In genomic region chr1:182331412-182331811, GRCh38 we compare ENCODE assay signal across 21 cellular contexts.
"Had no signal": no experiment of that assay in that cellular context is flagged by ENCODE, and none has a peak within 500 bp of the region (broad histone marks: within the 10 kb centered on the region; RNA-seq: fewer than 3 reads in every experiment).

No MANE protein-coding gene starts in this region.

- H3K4me1 Mint-ChIP-seq: activated naive CD4-positive, alpha-beta T cell treated with anti-CD3 and anti-CD28 coated beads, Interleukin-2, amount 50 U/mL, for 24 hours had no signal

- H3K36me3 ChIP-seq: breast epithelium, heart left ventricle, left ventricle myocardium inferior, prostate gland, right atrium auricular region, tibial artery, WERI-Rb-1 had no signal

- FAIRE-seq: astrocyte, urothelium cell line had no signal

- H3K27me3 Mint-ChIP-seq: activated naive CD4-positive, alpha-beta T cell treated with anti-CD3 and anti-CD28 coated beads, Interleukin-2, amount 50 U/mL, for 24 hours had no signal

- H3K27me3 ChIP-seq: breast epithelium, heart left ventricle, right atrium auricular region had no signal

- H3K4me3 Mint-ChIP-seq: activated naive CD4-positive, alpha-beta T cell treated with anti-CD3 and anti-CD28 coated beads, Interleukin-2, amount 50 U/mL, for 24 hours; neural crest cell had no signal

- ATAC-seq: heart left ventricle; stimulated activated naive CD8-positive, alpha-beta T cell treated with anti-CD3 and anti-CD28 coated beads, Interleukin-15, Interleukin-2, amounts not matched to agents 100 U/mL and 50 U/mL, for 24 hours had no signal

- H3K27ac Mint-ChIP-seq: activated naive CD4-positive, alpha-beta T cell treated with anti-CD3 and anti-CD28 coated beads, Interleukin-2, amount 50 U/mL, for 24 hours had no signal

- H3K27ac ChIP-seq: coronary artery, heart left ventricle, left ventricle myocardium inferior, prostate gland, right atrium auricular region, tibial artery, WERI-Rb-1 had no signal

- H3K36me3 Mint-ChIP-seq: activated naive CD4-positive, alpha-beta T cell treated with anti-CD3 and anti-CD28 coated beads, Interleukin-2, amount 50 U/mL, for 24 hours had no signal

- H3K9me3 ChIP-seq: breast epithelium, heart left ventricle, left ventricle myocardium inferior, prostate gland, right atrium auricular region, tibial artery had no signal

- H3K4me1 ChIP-seq: breast epithelium, prostate gland, right atrium auricular region, tibial artery had no signal

- H3K9me3 Mint-ChIP-seq: activated naive CD4-positive, alpha-beta T cell treated with anti-CD3 and anti-CD28 coated beads, Interleukin-2, amount 50 U/mL, for 24 hours; neural crest cell had no signal

- H3K4me3 ChIP-seq: breast epithelium, coronary artery, heart left ventricle, left ventricle myocardium inferior, prostate gland, right atrium auricular region, tibial artery had no signal

- DNase-seq: activated CD4-positive, alpha-beta T cell treated with anti-CD3 and anti-CD28 coated beads, Interleukin-2, amount 50 U/mL, for 4 hours; activated gamma-delta T cell; foreskin melanocyte; heart left ventricle; left ventricle myocardium inferior; mammary epithelial cell; stimulated activated CD4-positive, alpha-beta T cell treated with anti-CD3 and anti-CD28 coated beads, Interleukin-12 subunit alpha, Interleukin-12 subunit beta, amount 100 ng/mL, for 4 hours; stimulated activated CD4-positive, alpha-beta T cell treated with anti-CD3 and anti-CD28 coated beads, Interleukin-1b, Interleukin-23, amount 100 ng/mL, for 48 hours; stimulated activated CD8-positive, alpha-beta memory T cell treated with anti-CD3 and anti-CD28 coated beads, Interleukin-4, amount 100 ng/mL, for 48 hours; stimulated activated naive CD8-positive, alpha-beta T cell treated with anti-CD3 and anti-CD28 coated beads, Interleukin-15, Interleukin-2, amounts not matched to agents 100 U/mL and 50 U/mL, for 24 hours; substantia nigra; tibial artery; WERI-Rb-1 had no signal
